Comparison of ENCODE assay signal across 26 cellular contexts in the genomic region with DNA sequence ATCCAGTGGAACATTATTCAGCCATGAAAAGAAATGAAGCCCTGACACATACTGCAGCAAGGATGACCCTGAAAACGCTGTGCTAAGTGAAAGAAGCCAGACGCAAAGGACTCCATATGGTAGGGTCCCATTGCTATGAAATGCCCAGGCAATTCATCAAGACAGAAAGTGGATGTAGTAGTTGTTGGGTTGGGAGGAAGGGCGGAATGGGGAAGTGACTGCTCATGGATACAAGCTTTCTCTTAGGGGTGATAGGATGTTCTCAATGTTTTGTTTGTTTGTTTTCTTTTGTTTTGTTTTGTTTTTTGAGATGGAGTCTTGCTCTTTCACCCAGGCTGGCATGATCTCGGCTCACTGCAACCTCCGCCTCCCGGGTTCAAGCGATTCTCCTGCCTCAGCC. TPM values are rescaled to one million over a fixed set of nuclear protein-coding genes. Genes with fewer than 3 reads are reported as not detected.
"Had no signal": no experiment of that assay in that cellular context is flagged by ENCODE, and none has a peak within 500 bp of the region (broad histone marks: within the 10 kb centered on the region; RNA-seq: fewer than 3 reads in every experiment).

No MANE protein-coding gene starts in this region.

- ATAC-seq: effector memory CD8-positive, alpha-beta T cell; esophagus mucosa; left cardiac atrium; right cardiac atrium had no signal

- H3K27me3 ChIP-seq: adrenal gland, hepatocyte, tibial artery had no signal

- FAIRE-seq: astrocyte, endothelial cell of umbilical vein, frontal cortex had no signal

- H3K9me3 ChIP-seq: adrenal gland, tibial artery had no signal

- H3K4me3 ChIP-seq: adrenal gland, hepatocyte, tibial artery had no signal

- H3K27ac ChIP-seq: adrenal gland, hepatocyte, parathyroid adenoma, tibial artery, WERI-Rb-1 had no signal

- H3K36me3 ChIP-seq: adrenal gland had no signal

- DNase-seq: activated CD4-positive, alpha-beta T cell treated with anti-CD3 and anti-CD28 coated beads, Interleukin-2, amount 10 ng/mL, durations not matched to agents 7 days and 5 days; activated CD4-positive, CD25-positive, alpha-beta regulatory T cell treated with anti-CD3 and anti-CD28 coated beads, Interleukin-2, amount 50 U/mL, for 72 hours; activated naive CD4-positive, alpha-beta T cell; activated T-cell treated with anti-CD3 and anti-CD28 coated beads, Interleukin-2, amount 50 U/mL, for 24 hours; adrenal gland; central memory CD4-positive, alpha-beta T cell; effector memory CD8-positive, alpha-beta T cell; glutamatergic neuron; left cardiac atrium; stimulated activated CD4-positive, alpha-beta T cell treated with anti-CD3 and anti-CD28 coated beads, Interleukin-4, amount 100 ng/mL, for 4 hours; T1000; tibial artery; WERI-Rb-1 had no signal

RNA-seq across cellular contexts. Expression of gene CEACAM16, which starts 11.1 kb away (rescaled TPM):
- total RNA-seq: activated CD4-positive, alpha-beta T cell treated with anti-CD3 and anti-CD28 coated beads, Interleukin-2, amount 10 ng/mL, durations not matched to agents 7 days and 5 days; activated T-helper 2 cell treated with anti-CD3 and anti-CD28 coated beads, Interferon-gamma antibody, Interleukin-2, Interleukin-4, amounts not matched to agents 10 μg/mL and 5 μg/mL and 100 μg/mL, durations not matched to agents 14 hours and 24 hours and 36 hours; dermis microvascular lymphatic vessel endothelial cell; endothelial cell of umbilical vein; esophagus mucosa; frontal cortex; left cardiac atrium; lower leg skin; mononuclear cell; pulmonary artery endothelial cell; right cardiac atrium; ureter had no signal
- polyA plus RNA-seq: endothelial cell of umbilical vein, hepatocyte, right cardiac atrium had no signal
